22 cellular contexts compared by ENCODE assay signal in the genomic region with DNA sequence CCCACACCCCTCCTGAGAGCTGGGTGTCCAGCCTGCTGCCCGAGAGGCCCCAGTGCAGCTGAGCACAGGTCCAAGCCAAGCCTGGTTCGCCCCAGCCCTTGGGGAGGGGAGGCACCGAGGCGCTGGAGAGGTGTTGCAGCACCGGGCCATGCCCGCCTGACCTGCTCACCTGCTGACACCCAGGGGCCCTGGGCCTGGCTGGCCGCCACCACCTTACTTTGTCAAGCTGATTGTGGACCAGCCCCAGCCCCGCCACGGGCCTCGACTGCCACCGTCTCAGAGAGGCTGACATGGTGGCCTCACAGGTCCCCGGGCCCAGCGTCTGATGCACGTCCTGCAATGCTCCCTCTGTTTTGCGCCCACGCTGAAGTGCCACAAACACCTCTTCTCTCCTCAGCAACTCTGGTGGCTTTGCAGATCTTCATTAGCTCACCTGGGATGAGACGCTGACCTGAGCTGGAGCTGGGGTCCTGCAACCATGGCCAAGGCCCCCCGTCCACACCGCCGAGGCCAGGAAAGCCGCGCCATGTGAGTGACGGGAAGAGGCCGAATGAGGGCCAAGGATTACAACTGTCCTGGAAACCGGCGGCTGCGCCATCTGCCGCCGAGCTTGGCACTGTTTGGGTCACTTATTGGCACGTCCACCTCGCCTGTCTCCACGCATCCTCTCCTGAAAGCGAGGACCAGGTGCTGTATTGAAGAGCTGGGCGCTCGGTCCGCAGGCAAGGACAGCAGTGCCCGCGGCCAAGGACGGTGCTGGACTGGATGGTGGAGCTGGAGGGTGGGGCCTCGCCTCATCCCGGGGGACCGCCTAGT. TPM values are rescaled to one million over a fixed set of nuclear protein-coding genes. Genes with fewer than 3 reads are reported as not detected.
"Had no signal": no experiment of that assay in that cellular context is flagged by ENCODE, and none has a peak within 500 bp of the region (broad histone marks: within the 10 kb centered on the region; RNA-seq: fewer than 3 reads in every experiment).

No MANE protein-coding gene starts in this region.

- DNase-seq: activated CD4-positive, alpha-beta T cell treated with anti-CD3 and anti-CD28 coated beads for 1 hour; activated CD4-positive, alpha-beta T cell treated with anti-CD3 and anti-CD28 coated beads, Interleukin-2, amount 50 U/mL, for 1 hour; activated CD8-positive, alpha-beta T cell treated with anti-CD3 and anti-CD28 coated beads, Interleukin-2, amount 10 ng/mL, durations not matched to agents 7 days and 5 days; activated gamma-delta T cell treated with Interleukin-2 at 50 U/mL for 16 hours; aorta; effector CD4-positive, alpha-beta T cell; foreskin melanocyte; immature natural killer cell; mesenchymal stem cell; naive B cell; stimulated activated CD4-positive, alpha-beta T cell treated with anti-CD3 and anti-CD28 coated beads, Interleukin-1b, Interleukin-23, amount 100 ng/mL, for 48 hours; stimulated activated naive CD8-positive, alpha-beta T cell treated with anti-CD3 and anti-CD28 coated beads, Interleukin-15, amount 100 ng/mL, for 72 hours; T-helper 9 cell had no signal

- H3K4me1 ChIP-seq: neural progenitor cell, psoas muscle, tibial artery had no signal

- H3K9ac ChIP-seq: neural progenitor cell had no signal

- H3K27ac ChIP-seq: neural progenitor cell, psoas muscle, skin epidermis, tibial artery had no signal

- H3K4me3 ChIP-seq: neural progenitor cell, psoas muscle, skin epidermis, tibial artery had no signal

- H3K9me3 ChIP-seq: psoas muscle had no signal

- H3K4me2 ChIP-seq: neural progenitor cell had no signal

- ATAC-seq: activated CD8-positive, alpha-beta T cell treated with anti-CD3 and anti-CD28 coated beads, Interleukin-2, amount 10 ng/mL, durations not matched to agents 7 days and 5 days; activated naive CD4-positive, alpha-beta T cell treated with anti-CD3 and anti-CD28 coated beads, Interleukin-2, amount 50 U/mL, for 72 hours; esophagus mucosa; psoas muscle; right cardiac atrium; stimulated activated effector memory CD8-positive, alpha-beta T cell treated with anti-CD3 and anti-CD28 coated beads, Interleukin-12 subunit alpha, Interleukin-12 subunit beta, amount 100 ng/mL, for 72 hours; stimulated activated naive CD8-positive, alpha-beta T cell treated with anti-CD3 and anti-CD28 coated beads, Interleukin-15, amount 100 ng/mL, for 72 hours had no signal

- H3K36me3 ChIP-seq: neural progenitor cell, tibial artery had no signal

- H2AFZ ChIP-seq: neural progenitor cell had no signal

RNA-seq across cellular contexts. Expression of a gene that starts 7.6 kb away (rescaled TPM):
- total RNA-seq: osteocyte had no signal
- polyA plus RNA-seq: immature natural killer cell had no signal
